In the genomic region with DNA sequence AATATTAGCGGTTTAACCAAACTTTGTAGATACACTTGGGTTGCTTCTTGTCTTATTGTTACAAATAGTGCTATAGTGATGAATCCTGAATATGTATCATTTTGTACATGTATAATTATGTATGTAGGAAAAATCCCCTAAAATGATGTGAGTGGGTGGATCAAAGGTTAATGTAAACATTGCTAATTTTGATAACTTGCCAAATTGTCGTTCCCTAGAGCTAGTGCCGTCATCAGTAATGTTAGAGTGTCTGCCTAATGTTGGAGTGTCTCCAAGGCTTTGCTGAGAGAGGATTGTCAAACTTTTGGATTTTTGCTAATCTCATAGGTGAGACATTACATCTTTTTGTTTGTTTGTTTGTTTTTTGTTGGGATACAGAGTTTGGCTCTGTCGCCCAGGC, we compare ENCODE assay signal across 10 cellular contexts. TPM values are rescaled to one million over a fixed set of nuclear protein-coding genes. Genes with fewer than 3 reads are reported as not detected.
A peak's percentile ranks its signal among the peaks of the same experiment; 100 is the strongest.
DNase-seq lines count a peak whose midpoint lies in the region; ATAC-seq and TF ChIP-seq lines count a peak whose summit lies in the region.
"Had no signal": no experiment of that assay in that cellular context is flagged by ENCODE, and none has a peak within 500 bp of the region (broad histone marks: within the 10 kb centered on the region; RNA-seq: fewer than 3 reads in every experiment).

No MANE protein-coding gene starts in this region.

- peaks cover 19% of the 10 kb centered on the region for H3K9me3 ChIP-seq in endodermal cell (ENCODE audit: control insufficient read depth, low read length)
- no peaks in the 10 kb centered on the region for H3K9me3 ChIP-seq in WERI-Rb-1 (ENCODE audit: severe bottlenecking)

- peak overlapping the region; percentile 1 for H3K4me3 Mint-ChIP-seq in activated T-cell treated with anti-CD3 and anti-CD28 coated beads, Interleukin-2, amount 50 U/mL, for 24 hours
- peak overlapping the region; percentile 38 for H3K4me3 Mint-ChIP-seq in activated CD8-positive, alpha-beta T cell treated with anti-CD3 and anti-CD28 coated beads for 36 hours
- H3K4me3 Mint-ChIP-seq in endodermal cell = no peak overlapping the region
- peak overlapping the region; percentile 49 for H3K4me3 Mint-ChIP-seq in stimulated activated effector memory CD8-positive, alpha-beta T cell treated with anti-CD3 and anti-CD28 coated beads, Interleukin-12 subunit alpha, Interleukin-12 subunit beta, amount 100 ng/mL, for 72 hours

- H3K27ac ChIP-seq in endodermal cell (ENCODE audit: low read depth, low read length) = no peak overlapping the region
- no peak overlapping the region for H3K27ac ChIP-seq in WERI-Rb-1

- intact Hi-C loops in activated CD8-positive, alpha-beta T cell treated with anti-CD3 and anti-CD28 coated beads for 36 hours (cut with micrococcal nuclease) = loop anchor here (5.0 kb wide), 1 partner anchor 41 kb away; no protein-coding TSS in a partner anchor

- peaks cover 44% of the 10 kb centered on the region for H3K36me3 ChIP-seq in endodermal cell (ENCODE audit: control insufficient read depth, insufficient read depth, low read length)
- H3K36me3 ChIP-seq in WERI-Rb-1 = peaks cover 24% of the 10 kb centered on the region

- no peaks in the 10 kb centered on the region for H3K4me1 ChIP-seq in endodermal cell (ENCODE audit: control insufficient read depth, insufficient read depth, low read length)

- POLR2A ChIA-PET in activated CD8-positive, alpha-beta T cell treated with anti-CD3 and anti-CD28 coated beads for 36 hours (lab: Charles Lee) = no interaction called here

- H3K27me3 Mint-ChIP-seq in activated T-cell treated with anti-CD3 and anti-CD28 coated beads, Interleukin-2, amount 50 U/mL, for 24 hours = no peaks in the 10 kb centered on the region
- H3K27me3 Mint-ChIP-seq in activated CD8-positive, alpha-beta T cell treated with anti-CD3 and anti-CD28 coated beads for 36 hours = no peaks in the 10 kb centered on the region
- H3K27me3 Mint-ChIP-seq in endodermal cell (ENCODE audit: insufficient read depth) = no peaks in the 10 kb centered on the region

- H3K27ac Mint-ChIP-seq in activated T-cell treated with anti-CD3 and anti-CD28 coated beads, Interleukin-2, amount 50 U/mL, for 24 hours = peak overlapping the region; percentile 87
- peak overlapping the region; percentile 85 for H3K27ac Mint-ChIP-seq in activated CD8-positive, alpha-beta T cell treated with anti-CD3 and anti-CD28 coated beads for 36 hours
- peak overlapping the region; percentile 6 for H3K27ac Mint-ChIP-seq in endodermal cell
- peak overlapping the region; percentile 74 for H3K27ac Mint-ChIP-seq in stimulated activated effector memory CD8-positive, alpha-beta T cell treated with anti-CD3 and anti-CD28 coated beads, Interleukin-12 subunit alpha, Interleukin-12 subunit beta, amount 100 ng/mL, for 72 hours

- no peak overlapping the region for H3K9ac ChIP-seq in endodermal cell (ENCODE audit: extremely low read depth, low read length, poor library complexity, severe bottlenecking)

- H3K4me3 ChIP-seq in endodermal cell (ENCODE audit: low read length) = no peak overlapping the region
- H3K4me3 ChIP-seq in WERI-Rb-1 (ENCODE audit: low read depth, low read length) = no peak overlapping the region
- H3K4me3 ChIP-seq: stomach had no signal

- no peaks in the 10 kb centered on the region for H3K27me3 ChIP-seq in endodermal cell (ENCODE audit: control insufficient read depth, insufficient read depth, low read length, poor library complexity, severe bottlenecking)
- no peaks in the 10 kb centered on the region for H3K27me3 ChIP-seq in WERI-Rb-1 (ENCODE audit: insufficient read depth, low read depth, severe bottlenecking)
- H3K27me3 ChIP-seq: stomach had no signal

- H3K36me3 Mint-ChIP-seq in activated T-cell treated with anti-CD3 and anti-CD28 coated beads, Interleukin-2, amount 50 U/mL, for 24 hours (ENCODE audit: low read depth) = peaks cover 84% of the 10 kb centered on the region
- peaks cover 75% of the 10 kb centered on the region for H3K36me3 Mint-ChIP-seq in activated CD8-positive, alpha-beta T cell treated with anti-CD3 and anti-CD28 coated beads for 36 hours (ENCODE audit: low read depth)
- peaks cover 72% of the 10 kb centered on the region for H3K36me3 Mint-ChIP-seq in endodermal cell (ENCODE audit: low read depth)
- H3K36me3 Mint-ChIP-seq in stimulated activated effector memory CD8-positive, alpha-beta T cell treated with anti-CD3 and anti-CD28 coated beads, Interleukin-12 subunit alpha, Interleukin-12 subunit beta, amount 100 ng/mL, for 72 hours = peaks cover 97% of the 10 kb centered on the region

- peaks cover 13% of the 10 kb centered on the region for H3K9me3 Mint-ChIP-seq in activated T-cell treated with anti-CD3 and anti-CD28 coated beads, Interleukin-2, amount 50 U/mL, for 24 hours
- H3K9me3 Mint-ChIP-seq in activated CD8-positive, alpha-beta T cell treated with anti-CD3 and anti-CD28 coated beads for 36 hours = peaks cover 18% of the 10 kb centered on the region
- H3K9me3 Mint-ChIP-seq in endodermal cell = peaks cover 19% of the 10 kb centered on the region
- H3K9me3 Mint-ChIP-seq in stimulated activated effector memory CD8-positive, alpha-beta T cell treated with anti-CD3 and anti-CD28 coated beads, Interleukin-12 subunit alpha, Interleukin-12 subunit beta, amount 100 ng/mL, for 72 hours = peaks cover 6% of the 10 kb centered on the region

- DNase-seq in activated T-cell treated with anti-CD3 and anti-CD28 coated beads, Interleukin-2, amount 50 U/mL, for 24 hours = no peak
- DNase-seq in activated T-cell treated with anti-CD3 and anti-CD28 coated beads for 4 hours (no peak), endodermal cell (no peak), WERI-Rb-1 (no peak)
- no peak for DNase-seq in activated CD8-positive, alpha-beta T cell treated with anti-CD3 and anti-CD28 coated beads for 36 hours
- DNase-seq in stimulated activated effector memory CD8-positive, alpha-beta T cell treated with anti-CD3 and anti-CD28 coated beads, Interleukin-12 subunit alpha, Interleukin-12 subunit beta, amount 100 ng/mL, for 72 hours (ENCODE audit: low spot score in 2 of 2) = no peak
- DNase-seq: activated CD8-positive, alpha-beta memory T cell treated with anti-CD3 and anti-CD28 coated beads, Interleukin-2, amount 50 U/mL, for 48 hours; stomach had no signal

- CTCF ChIA-PET in activated CD8-positive, alpha-beta T cell treated with anti-CD3 and anti-CD28 coated beads for 36 hours (lab: Charles Lee) = no interaction called here

- ATAC-seq in activated CD8-positive, alpha-beta T cell treated with anti-CD3 and anti-CD28 coated beads for 36 hours = no peak
- no peak for ATAC-seq in stimulated activated effector memory CD8-positive, alpha-beta T cell treated with anti-CD3 and anti-CD28 coated beads, Interleukin-12 subunit alpha, Interleukin-12 subunit beta, amount 100 ng/mL, for 72 hours
- ATAC-seq in GM19324 (IDR thresholded peaks at IDR 0.05; ENCODE audit: low FRiP score, unreplicated experiment) (no peak), HG02678 (IDR thresholded peaks at IDR 0.05; ENCODE audit: unreplicated experiment) (no peak)

- no peak for TF ChIP-seq CTCF in activated CD8-positive, alpha-beta T cell treated with anti-CD3 and anti-CD28 coated beads for 36 hours (IDR thresholded peaks at IDR 0.05)
- TF ChIP-seq CTCF in endodermal cell (conservative IDR thresholded peaks at IDR 0.05) = no peak
- no peak for TF ChIP-seq CTCF in WERI-Rb-1 (IDR thresholded peaks at IDR 0.05; ENCODE audit: low read depth, low read length)

- H3K4me1 Mint-ChIP-seq in activated T-cell treated with anti-CD3 and anti-CD28 coated beads, Interleukin-2, amount 50 U/mL, for 24 hours (ENCODE audit: low read depth) = peaks cover 74% of the 10 kb centered on the region
- peaks cover 74% of the 10 kb centered on the region for H3K4me1 Mint-ChIP-seq in activated CD8-positive, alpha-beta T cell treated with anti-CD3 and anti-CD28 coated beads for 36 hours (ENCODE audit: low read depth)
- peaks cover 19% of the 10 kb centered on the region for H3K4me1 Mint-ChIP-seq in endodermal cell
- peaks cover 62% of the 10 kb centered on the region for H3K4me1 Mint-ChIP-seq in stimulated activated effector memory CD8-positive, alpha-beta T cell treated with anti-CD3 and anti-CD28 coated beads, Interleukin-12 subunit alpha, Interleukin-12 subunit beta, amount 100 ng/mL, for 72 hours

- 92 to 100% methylated on average over 3 to 4 of the region's 4 CpGs for WGBS in endodermal cell (ENCODE audit: insufficient coverage in 1 of 2, insufficient read length in 1 of 2), 2 experiments

RNA-seq across cellular contexts. Expression of gene AEBP2, which starts 44.4 kb away (rescaled TPM):
- total RNA-seq in activated CD8-positive, alpha-beta T cell treated with anti-CD3 and anti-CD28 coated beads for 36 hours = 10 to 100 TPM; 59.6 to 63.3 TPM
- 10 to 100 TPM; 37.8 to 78.4 TPM for total RNA-seq in endodermal cell
- 20.0 TPM for polyA plus RNA-seq in endodermal cell (2013, experiment 1 of 2)
- 18.9 TPM for polyA plus RNA-seq in endodermal cell (2013, experiment 2 of 2)

Comparison
In these comparisons a context has a peak if more than half of its experiments do, and no peak if none do; other contexts are left out.
1. H3K27ac Mint-ChIP-seq: peak in every context shown above with its lines; median percentile 87 in activated T-cell treated with anti-CD3 and anti-CD28 coated beads, Interleukin-2, amount 50 U/mL, for 24 hours; 85 in activated CD8-positive, alpha-beta T cell treated with anti-CD3 and anti-CD28 coated beads for 36 hours; 74 in stimulated activated effector memory CD8-positive, alpha-beta T cell treated with anti-CD3 and anti-CD28 coated beads, Interleukin-12 subunit alpha, Interleukin-12 subunit beta, amount 100 ng/mL, for 72 hours; 6 in endodermal cell.